Comparison of ENCODE assay signal across 9 cellular contexts in genomic region chr19:4701557-4701956, GRCh38.
"Had no signal": no experiment of that assay in that cellular context is flagged by ENCODE, and none has a peak within 500 bp of the region (broad histone marks: within the 10 kb centered on the region; RNA-seq: fewer than 3 reads in every experiment).

No MANE protein-coding gene starts in this region.

- H3K27me3 Mint-ChIP-seq: IgD-negative memory B cell had no signal

- H3K4me1 Mint-ChIP-seq: IgD-negative memory B cell had no signal

- H3K9me3 ChIP-seq: HAP-1 had no signal

- H3K4me3 Mint-ChIP-seq: HFFc6, IgD-negative memory B cell had no signal

- ATAC-seq: HCT116, HepG2 had no signal

- H3K27ac ChIP-seq: GM23248, HL-60 had no signal

- H3K27ac Mint-ChIP-seq: HFFc6 had no signal

- DNase-seq: GM23248, GOT3, H7, HFFc6 had no signal

- H3K4me3 ChIP-seq: GM23248, HAP-1 had no signal

- H3K9me3 Mint-ChIP-seq: HFFc6, IgD-negative memory B cell had no signal
